ENCODE assay signal across 1 cellular context in the genomic region with DNA sequence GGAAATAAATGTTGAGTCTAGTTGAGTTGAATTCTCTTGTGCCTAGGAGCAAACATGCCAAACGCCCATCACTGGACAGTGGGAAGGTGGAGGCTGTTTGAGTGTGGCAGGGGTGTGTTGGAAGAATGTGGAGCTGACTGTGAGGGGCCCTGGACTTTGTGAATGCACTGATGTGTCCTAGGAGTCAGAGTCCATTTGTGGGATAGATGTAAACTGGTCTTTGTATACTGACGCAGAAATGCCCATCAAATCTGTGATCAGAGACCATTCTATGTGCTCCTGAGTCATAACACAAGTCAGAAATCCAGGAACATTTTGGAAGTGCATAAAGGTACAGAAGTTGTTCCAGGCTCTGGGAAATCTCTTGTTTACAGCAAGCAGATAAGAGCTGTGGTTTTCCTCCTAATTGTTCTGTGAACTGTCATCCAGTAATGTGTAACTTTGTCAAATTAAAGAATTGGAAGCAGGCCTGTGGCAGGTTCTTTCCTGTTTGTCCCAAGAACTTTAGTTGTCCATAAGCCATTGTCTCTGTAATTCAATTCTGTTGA.
TF ChIP-seq lines count a peak whose summit lies in the region.

No MANE protein-coding gene starts in this region.

TF ChIP-seq in HepG2, 621 proteins besides CTCF, POLR2A, EP300 and RAD21 (continued from another document and continues in another):
- TF ChIP-seq, protein P1, sequence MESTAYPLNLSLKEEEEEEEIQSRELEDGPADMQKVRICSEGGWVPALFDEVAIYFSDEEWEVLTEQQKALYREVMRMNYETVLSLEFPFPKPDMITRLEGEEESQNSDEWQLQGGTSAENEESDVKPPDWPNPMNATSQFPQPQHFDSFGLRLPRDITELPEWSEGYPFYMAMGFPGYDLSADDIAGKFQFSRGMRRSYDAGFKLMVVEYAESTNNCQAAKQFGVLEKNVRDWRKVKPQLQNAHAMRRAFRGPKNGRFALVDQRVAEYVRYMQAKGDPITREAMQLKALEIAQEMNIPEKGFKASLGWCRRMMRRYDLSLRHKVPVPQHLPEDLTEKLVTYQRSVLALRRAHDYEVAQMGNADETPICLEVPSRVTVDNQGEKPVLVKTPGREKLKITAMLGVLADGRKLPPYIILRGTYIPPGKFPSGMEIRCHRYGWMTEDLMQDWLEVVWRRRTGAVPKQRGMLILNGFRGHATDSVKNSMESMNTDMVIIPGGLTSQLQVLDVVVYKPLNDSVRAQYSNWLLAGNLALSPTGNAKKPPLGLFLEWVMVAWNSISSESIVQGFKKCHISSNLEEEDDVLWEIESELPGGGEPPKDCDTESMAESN (CRISPR knock-in tag; conservative IDR thresholded peaks at IDR 0.05), result no peak
- no peak for TF ChIP-seq ZNF235 (CRISPR knock-in tag; IDR thresholded peaks at IDR 0.05; ENCODE audit: borderline replicate concordance)
- TF ChIP-seq HES4 (CRISPR knock-in tag; IDR thresholded peaks at IDR 0.05; ENCODE audit: borderline replicate concordance), result no peak
- TF ChIP-seq RBAK (CRISPR knock-in tag; IDR thresholded peaks at IDR 0.05), result no peak
- TF ChIP-seq HNRNPLL (IDR thresholded peaks at IDR 0.05; ENCODE audit: low read depth, low read length, poor library complexity, severe bottlenecking), result no peak
- no peak for TF ChIP-seq ZNF44 (CRISPR knock-in tag; IDR thresholded peaks at IDR 0.05)
- TF ChIP-seq PBX3 (CRISPR knock-in tag; IDR thresholded peaks at IDR 0.05; ENCODE audit: borderline replicate concordance), result no peak
- TF ChIP-seq, protein P2, sequence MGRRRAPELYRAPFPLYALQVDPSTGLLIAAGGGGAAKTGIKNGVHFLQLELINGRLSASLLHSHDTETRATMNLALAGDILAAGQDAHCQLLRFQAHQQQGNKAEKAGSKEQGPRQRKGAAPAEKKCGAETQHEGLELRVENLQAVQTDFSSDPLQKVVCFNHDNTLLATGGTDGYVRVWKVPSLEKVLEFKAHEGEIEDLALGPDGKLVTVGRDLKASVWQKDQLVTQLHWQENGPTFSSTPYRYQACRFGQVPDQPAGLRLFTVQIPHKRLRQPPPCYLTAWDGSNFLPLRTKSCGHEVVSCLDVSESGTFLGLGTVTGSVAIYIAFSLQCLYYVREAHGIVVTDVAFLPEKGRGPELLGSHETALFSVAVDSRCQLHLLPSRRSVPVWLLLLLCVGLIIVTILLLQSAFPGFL (CRISPR knock-in tag; IDR thresholded peaks at IDR 0.05), result no peak
- TF ChIP-seq, protein P3, sequence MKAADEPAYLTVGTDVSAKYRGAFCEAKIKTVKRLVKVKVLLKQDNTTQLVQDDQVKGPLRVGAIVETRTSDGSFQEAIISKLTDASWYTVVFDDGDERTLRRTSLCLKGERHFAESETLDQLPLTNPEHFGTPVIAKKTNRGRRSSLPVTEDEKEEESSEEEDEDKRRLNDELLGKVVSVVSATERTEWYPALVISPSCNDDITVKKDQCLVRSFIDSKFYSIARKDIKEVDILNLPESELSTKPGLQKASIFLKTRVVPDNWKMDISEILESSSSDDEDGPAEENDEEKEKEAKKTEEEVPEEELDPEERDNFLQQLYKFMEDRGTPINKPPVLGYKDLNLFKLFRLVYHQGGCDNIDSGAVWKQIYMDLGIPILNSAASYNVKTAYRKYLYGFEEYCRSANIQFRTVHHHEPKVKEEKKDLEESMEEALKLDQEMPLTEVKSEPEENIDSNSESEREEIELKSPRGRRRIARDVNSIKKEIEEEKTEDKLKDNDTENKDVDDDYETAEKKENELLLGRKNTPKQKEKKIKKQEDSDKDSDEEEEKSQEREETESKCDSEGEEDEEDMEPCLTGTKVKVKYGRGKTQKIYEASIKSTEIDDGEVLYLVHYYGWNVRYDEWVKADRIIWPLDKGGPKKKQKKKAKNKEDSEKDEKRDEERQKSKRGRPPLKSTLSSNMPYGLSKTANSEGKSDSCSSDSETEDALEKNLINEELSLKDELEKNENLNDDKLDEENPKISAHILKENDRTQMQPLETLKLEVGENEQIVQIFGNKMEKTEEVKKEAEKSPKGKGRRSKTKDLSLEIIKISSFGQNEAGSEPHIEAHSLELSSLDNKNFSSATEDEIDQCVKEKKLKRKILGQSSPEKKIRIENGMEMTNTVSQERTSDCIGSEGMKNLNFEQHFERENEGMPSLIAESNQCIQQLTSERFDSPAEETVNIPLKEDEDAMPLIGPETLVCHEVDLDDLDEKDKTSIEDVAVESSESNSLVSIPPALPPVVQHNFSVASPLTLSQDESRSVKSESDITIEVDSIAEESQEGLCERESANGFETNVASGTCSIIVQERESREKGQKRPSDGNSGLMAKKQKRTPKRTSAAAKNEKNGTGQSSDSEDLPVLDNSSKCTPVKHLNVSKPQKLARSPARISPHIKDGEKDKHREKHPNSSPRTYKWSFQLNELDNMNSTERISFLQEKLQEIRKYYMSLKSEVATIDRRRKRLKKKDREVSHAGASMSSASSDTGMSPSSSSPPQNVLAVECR (CRISPR knock-in tag; IDR thresholded peaks at IDR 0.05; ENCODE audit: borderline replicate concordance), result peak; percentile 46; the same call in 1 of the 2 replicates
- no peak for TF ChIP-seq TOE1 (CRISPR knock-in tag; IDR thresholded peaks at IDR 0.05)
- TF ChIP-seq ZXDC (CRISPR knock-in tag; IDR thresholded peaks at IDR 0.05), result no peak
- TF ChIP-seq ZBTB2 (CRISPR knock-in tag; IDR thresholded peaks at IDR 0.05; ENCODE audit: low read depth), result no peak
- no peak for TF ChIP-seq EHMT2 (IDR thresholded peaks at IDR 0.05; ENCODE audit: borderline replicate concordance, low read depth, low read length)
- TF ChIP-seq ZNF414 (CRISPR knock-in tag; IDR thresholded peaks at IDR 0.05), result no peak
- TF ChIP-seq, protein P4, sequence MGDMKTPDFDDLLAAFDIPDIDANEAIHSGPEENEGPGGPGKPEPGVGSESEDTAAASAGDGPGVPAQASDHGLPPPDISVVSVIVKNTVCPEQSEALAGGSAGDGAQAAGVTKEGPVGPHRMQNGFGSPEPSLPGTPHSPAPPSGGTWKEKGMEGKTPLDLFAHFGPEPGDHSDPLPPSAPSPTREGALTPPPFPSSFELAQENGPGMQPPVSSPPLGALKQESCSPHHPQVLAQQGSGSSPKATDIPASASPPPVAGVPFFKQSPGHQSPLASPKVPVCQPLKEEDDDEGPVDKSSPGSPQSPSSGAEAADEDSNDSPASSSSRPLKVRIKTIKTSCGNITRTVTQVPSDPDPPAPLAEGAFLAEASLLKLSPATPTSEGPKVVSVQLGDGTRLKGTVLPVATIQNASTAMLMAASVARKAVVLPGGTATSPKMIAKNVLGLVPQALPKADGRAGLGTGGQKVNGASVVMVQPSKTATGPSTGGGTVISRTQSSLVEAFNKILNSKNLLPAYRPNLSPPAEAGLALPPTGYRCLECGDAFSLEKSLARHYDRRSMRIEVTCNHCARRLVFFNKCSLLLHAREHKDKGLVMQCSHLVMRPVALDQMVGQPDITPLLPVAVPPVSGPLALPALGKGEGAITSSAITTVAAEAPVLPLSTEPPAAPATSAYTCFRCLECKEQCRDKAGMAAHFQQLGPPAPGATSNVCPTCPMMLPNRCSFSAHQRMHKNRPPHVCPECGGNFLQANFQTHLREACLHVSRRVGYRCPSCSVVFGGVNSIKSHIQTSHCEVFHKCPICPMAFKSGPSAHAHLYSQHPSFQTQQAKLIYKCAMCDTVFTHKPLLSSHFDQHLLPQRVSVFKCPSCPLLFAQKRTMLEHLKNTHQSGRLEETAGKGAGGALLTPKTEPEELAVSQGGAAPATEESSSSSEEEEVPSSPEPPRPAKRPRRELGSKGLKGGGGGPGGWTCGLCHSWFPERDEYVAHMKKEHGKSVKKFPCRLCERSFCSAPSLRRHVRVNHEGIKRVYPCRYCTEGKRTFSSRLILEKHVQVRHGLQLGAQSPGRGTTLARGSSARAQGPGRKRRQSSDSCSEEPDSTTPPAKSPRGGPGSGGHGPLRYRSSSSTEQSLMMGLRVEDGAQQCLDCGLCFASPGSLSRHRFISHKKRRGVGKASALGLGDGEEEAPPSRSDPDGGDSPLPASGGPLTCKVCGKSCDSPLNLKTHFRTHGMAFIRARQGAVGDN (CRISPR knock-in tag; IDR thresholded peaks at IDR 0.05), result no peak
- TF ChIP-seq, protein P5, sequence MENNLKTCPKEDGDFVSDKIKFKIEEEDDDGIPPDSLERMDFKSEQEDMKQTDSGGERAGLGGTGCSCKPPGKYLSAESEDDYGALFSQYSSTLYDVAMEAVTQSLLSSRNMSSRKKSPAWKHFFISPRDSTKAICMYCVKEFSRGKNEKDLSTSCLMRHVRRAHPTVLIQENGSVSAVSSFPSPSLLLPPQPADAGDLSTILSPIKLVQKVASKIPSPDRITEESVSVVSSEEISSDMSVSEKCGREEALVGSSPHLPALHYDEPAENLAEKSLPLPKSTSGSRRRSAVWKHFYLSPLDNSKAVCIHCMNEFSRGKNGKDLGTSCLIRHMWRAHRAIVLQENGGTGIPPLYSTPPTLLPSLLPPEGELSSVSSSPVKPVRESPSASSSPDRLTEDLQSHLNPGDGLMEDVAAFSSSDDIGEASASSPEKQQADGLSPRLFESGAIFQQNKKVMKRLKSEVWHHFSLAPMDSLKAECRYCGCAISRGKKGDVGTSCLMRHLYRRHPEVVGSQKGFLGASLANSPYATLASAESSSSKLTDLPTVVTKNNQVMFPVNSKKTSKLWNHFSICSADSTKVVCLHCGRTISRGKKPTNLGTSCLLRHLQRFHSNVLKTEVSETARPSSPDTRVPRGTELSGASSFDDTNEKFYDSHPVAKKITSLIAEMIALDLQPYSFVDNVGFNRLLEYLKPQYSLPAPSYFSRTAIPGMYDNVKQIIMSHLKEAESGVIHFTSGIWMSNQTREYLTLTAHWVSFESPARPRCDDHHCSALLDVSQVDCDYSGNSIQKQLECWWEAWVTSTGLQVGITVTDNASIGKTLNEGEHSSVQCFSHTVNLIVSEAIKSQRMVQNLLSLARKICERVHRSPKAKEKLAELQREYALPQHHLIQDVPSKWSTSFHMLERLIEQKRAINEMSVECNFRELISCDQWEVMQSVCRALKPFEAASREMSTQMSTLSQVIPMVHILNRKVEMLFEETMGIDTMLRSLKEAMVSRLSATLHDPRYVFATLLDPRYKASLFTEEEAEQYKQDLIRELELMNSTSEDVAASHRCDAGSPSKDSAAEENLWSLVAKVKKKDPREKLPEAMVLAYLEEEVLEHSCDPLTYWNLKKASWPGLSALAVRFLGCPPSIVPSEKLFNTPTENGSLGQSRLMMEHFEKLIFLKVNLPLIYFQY (CRISPR knock-in tag; IDR thresholded peaks at IDR 0.05; ENCODE audit: borderline replicate concordance), result no peak
- TF ChIP-seq ZNF7 (CRISPR knock-in tag; IDR thresholded peaks at IDR 0.05), result no peak
- TF ChIP-seq U2AF2 (IDR thresholded peaks at IDR 0.05; ENCODE audit: low read depth, low read length), result no peak
- TF ChIP-seq MED13 (CRISPR knock-in tag; IDR thresholded peaks at IDR 0.05), result no peak
- no peak for TF ChIP-seq ZNF879 (CRISPR knock-in tag; IDR thresholded peaks at IDR 0.05)
- no peak for TF ChIP-seq SUZ12 (IDR thresholded peaks at IDR 0.05; ENCODE audit: low read depth, low read length)
- no peak for TF ChIP-seq FOSL1 (CRISPR knock-in tag; IDR thresholded peaks at IDR 0.05; ENCODE audit: borderline replicate concordance)
- TF ChIP-seq TEAD2 (CRISPR knock-in tag; IDR thresholded peaks at IDR 0.05), result no peak
- TF ChIP-seq, protein P6, sequence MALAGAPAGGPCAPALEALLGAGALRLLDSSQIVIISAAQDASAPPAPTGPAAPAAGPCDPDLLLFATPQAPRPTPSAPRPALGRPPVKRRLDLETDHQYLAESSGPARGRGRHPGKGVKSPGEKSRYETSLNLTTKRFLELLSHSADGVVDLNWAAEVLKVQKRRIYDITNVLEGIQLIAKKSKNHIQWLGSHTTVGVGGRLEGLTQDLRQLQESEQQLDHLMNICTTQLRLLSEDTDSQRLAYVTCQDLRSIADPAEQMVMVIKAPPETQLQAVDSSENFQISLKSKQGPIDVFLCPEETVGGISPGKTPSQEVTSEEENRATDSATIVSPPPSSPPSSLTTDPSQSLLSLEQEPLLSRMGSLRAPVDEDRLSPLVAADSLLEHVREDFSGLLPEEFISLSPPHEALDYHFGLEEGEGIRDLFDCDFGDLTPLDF (CRISPR knock-in tag; IDR thresholded peaks at IDR 0.05), result no peak
- no peak for TF ChIP-seq ZNF792 (CRISPR knock-in tag; IDR thresholded peaks at IDR 0.05)
- no peak for TF ChIP-seq NR2C2 (CRISPR knock-in tag; IDR thresholded peaks at IDR 0.05; ENCODE audit: borderline replicate concordance)
- TF ChIP-seq ZBTB38 (CRISPR knock-in tag; IDR thresholded peaks at IDR 0.05), result no peak
